In genomic region chr1:153793261-153793972, GRCh38 we compare ENCODE assay signal across 21 cellular contexts. TPM values are rescaled to one million over a fixed set of nuclear protein-coding genes. Genes with fewer than 3 reads are reported as not detected.
A peak's percentile ranks its signal among the peaks of the same experiment; 100 is the strongest.
DNase-seq lines count a peak whose midpoint lies in the region; ATAC-seq and TF ChIP-seq lines count a peak whose summit lies in the region.
"Had no signal": no experiment of that assay in that cellular context is flagged by ENCODE, and none has a peak within 500 bp of the region (broad histone marks: within the 10 kb centered on the region; RNA-seq: fewer than 3 reads in every experiment).

No MANE protein-coding gene starts in this region.

- TF ChIP-seq CTCF in natural killer cell (IDR thresholded peaks at IDR 0.05) = no peak
- no peak for TF ChIP-seq CTCF in neural crest cell (conservative IDR thresholded peaks at IDR 0.05)
- TF ChIP-seq CTCF in upper lobe of right lung (IDR thresholded peaks at IDR 0.05) = no peak

- H3K4me3 ChIP-seq in ectodermal cell (ENCODE audit: insufficient read depth, low read depth, low read length) (peak overlapping the region; percentile 50), upper lobe of right lung (no peak overlapping the region)
- H3K4me3 ChIP-seq: dorsolateral prefrontal cortex had no signal

- no peaks in the 10 kb centered on the region for H3K9me3 Mint-ChIP-seq in natural killer cell treated with Interleukin-12 subunit alpha and Interleukin-12 subunit beta and Interleukin-15 and Interleukin-18, amount 100 ng/mL, for 72 hours
- H3K9me3 Mint-ChIP-seq in natural killer cell (no peaks in the 10 kb centered on the region), neural crest cell (no peaks in the 10 kb centered on the region)
- H3K9me3 Mint-ChIP-seq in activated T-helper 2 cell treated with anti-CD3 and anti-CD28 coated beads, Interferon-gamma antibody, Interleukin-2, Interleukin-4, amounts not matched to agents 10 μg/mL and 5 μg/mL and 100 μg/mL, durations not matched to agents 14 hours and 24 hours and 36 hours = no peaks in the 10 kb centered on the region
- H3K9me3 Mint-ChIP-seq: activated CD4-positive, alpha-beta memory T cell treated with anti-CD3 and anti-CD28 coated beads, Interleukin-2, amount 10 ng/mL, durations not matched to agents 7 days and 5 days; T-cell; type B pancreatic cell had no signal

- WGBS in ectodermal cell, 2 experiments = 31 to 34% methylated on average over 9 of the region's 9 CpGs

- intact Hi-C loops in natural killer cell (cut with micrococcal nuclease) = no loop called here
- intact Hi-C loops in upper lobe of right lung (cut with DNase I) = no loop called here
- intact Hi-C loops in activated T-helper 2 cell treated with anti-CD3 and anti-CD28 coated beads, Interferon-gamma antibody, Interleukin-2, Interleukin-4, amounts not matched to agents 10 μg/mL and 5 μg/mL and 100 μg/mL, durations not matched to agents 14 hours and 24 hours and 36 hours (cut with micrococcal nuclease) = loop anchor here (5.0 kb wide), 2 partner anchors 129 to 364 kb away; partner anchors contain the start of genes GATAD2B and NUP210L

- H3K36me3 ChIP-seq in ectodermal cell (ENCODE audit: control insufficient read depth, insufficient read depth, low read length) = no peaks in the 10 kb centered on the region
- no peaks in the 10 kb centered on the region for H3K36me3 ChIP-seq in upper lobe of right lung

- no peak for DNase-seq in natural killer cell treated with Interleukin-12 subunit alpha and Interleukin-12 subunit beta and Interleukin-15 and Interleukin-18, amount 100 ng/mL, for 72 hours (ENCODE audit: low spot score)
- DNase-seq in natural killer cell (no peak), neural crest cell (ENCODE audit: low read depth, low spot score) (peak; percentile 26), upper lobe of right lung (peak; percentile 53), NCI-H2196 treated with DMSO at 0.1 percent for 48 hours (lab: John Stamatoyannopoulos, UW; ENCODE audit: unreplicated experiment) (no peak)
- DNase-seq in activated T-helper 2 cell treated with anti-CD3 and anti-CD28 coated beads, Interferon-gamma antibody, Interleukin-2, Interleukin-4, amounts not matched to agents 10 μg/mL and 5 μg/mL and 100 μg/mL, durations not matched to agents 14 hours and 24 hours and 36 hours (ENCODE audit: low spot score) = no peak
- DNase-seq: activated CD4-positive, alpha-beta memory T cell treated with anti-CD3 and anti-CD28 coated beads, Interleukin-2, amount 10 ng/mL, durations not matched to agents 7 days and 5 days; Kasumi-1; kidney glomerular epithelial cell; MV-4-11; NCI-H1436 treated with DMSO at 0.1 percent for 48 hours; NCI-H510A; nucleus accumbens; RPMI8226; T-cell had no signal

- H3K27ac ChIP-seq in ectodermal cell (ENCODE audit: insufficient read depth, low read depth, low read length, poor library complexity, severe bottlenecking) (peak overlapping the region; percentile 90), upper lobe of right lung (no peak overlapping the region)

- H3K27ac Mint-ChIP-seq in natural killer cell treated with Interleukin-12 subunit alpha and Interleukin-12 subunit beta and Interleukin-15 and Interleukin-18, amount 100 ng/mL, for 72 hours = peak overlapping the region; percentile 77 to 86
- H3K27ac Mint-ChIP-seq in natural killer cell (peak overlapping the region in 1 of 2 donors; percentile 83), neural crest cell (ENCODE audit: unreplicated experiment) (peak overlapping the region; percentile 95)
- H3K27ac Mint-ChIP-seq in activated T-helper 2 cell treated with anti-CD3 and anti-CD28 coated beads, Interferon-gamma antibody, Interleukin-2, Interleukin-4, amounts not matched to agents 10 μg/mL and 5 μg/mL and 100 μg/mL, durations not matched to agents 14 hours and 24 hours and 36 hours = no peak overlapping the region
- H3K27ac Mint-ChIP-seq: activated CD4-positive, alpha-beta memory T cell treated with anti-CD3 and anti-CD28 coated beads, Interleukin-2, amount 10 ng/mL, durations not matched to agents 7 days and 5 days; T-cell had no signal

- H3K9me3 ChIP-seq in ectodermal cell (ENCODE audit: control insufficient read depth, low read length) (no peaks in the 10 kb centered on the region), upper lobe of right lung (no peaks in the 10 kb centered on the region)

- no peaks in the 10 kb centered on the region for H3K27me3 Mint-ChIP-seq in natural killer cell treated with Interleukin-12 subunit alpha and Interleukin-12 subunit beta and Interleukin-15 and Interleukin-18, amount 100 ng/mL, for 72 hours
- H3K27me3 Mint-ChIP-seq in natural killer cell (ENCODE audit: low read depth in 2 of 2) = no peaks in the 10 kb centered on the region
- H3K27me3 Mint-ChIP-seq in neural crest cell (ENCODE audit: low read depth) = peaks cover 4% of the 10 kb centered on the region
- H3K27me3 Mint-ChIP-seq in activated T-helper 2 cell treated with anti-CD3 and anti-CD28 coated beads, Interferon-gamma antibody, Interleukin-2, Interleukin-4, amounts not matched to agents 10 μg/mL and 5 μg/mL and 100 μg/mL, durations not matched to agents 14 hours and 24 hours and 36 hours (ENCODE audit: low read depth) = no peaks in the 10 kb centered on the region
- H3K27me3 Mint-ChIP-seq: B cell, type B pancreatic cell had no signal

- no peaks in the 10 kb centered on the region for H3K36me3 Mint-ChIP-seq in natural killer cell treated with Interleukin-12 subunit alpha and Interleukin-12 subunit beta and Interleukin-15 and Interleukin-18, amount 100 ng/mL, for 72 hours
- H3K36me3 Mint-ChIP-seq in natural killer cell (no peaks in the 10 kb centered on the region), neural crest cell (ENCODE audit: low read depth) (peaks cover 4% of the 10 kb centered on the region)
- H3K36me3 Mint-ChIP-seq in activated T-helper 2 cell treated with anti-CD3 and anti-CD28 coated beads, Interferon-gamma antibody, Interleukin-2, Interleukin-4, amounts not matched to agents 10 μg/mL and 5 μg/mL and 100 μg/mL, durations not matched to agents 14 hours and 24 hours and 36 hours (ENCODE audit: low read depth) = no peaks in the 10 kb centered on the region
- H3K36me3 Mint-ChIP-seq: T-cell, type B pancreatic cell had no signal

- H3K4me1 ChIP-seq in ectodermal cell (ENCODE audit: control insufficient read depth, insufficient read depth, low read length) = peaks cover 53% of the 10 kb centered on the region
- H3K4me1 ChIP-seq in upper lobe of right lung = peaks cover 23% of the 10 kb centered on the region

- peaks cover 55 to 61% of the 10 kb centered on the region in 2 donors for H3K4me1 Mint-ChIP-seq in natural killer cell treated with Interleukin-12 subunit alpha and Interleukin-12 subunit beta and Interleukin-15 and Interleukin-18, amount 100 ng/mL, for 72 hours (ENCODE audit: low read depth in 2 of 2)
- peaks cover 56 to 73% of the 10 kb centered on the region in 2 donors for H3K4me1 Mint-ChIP-seq in natural killer cell
- peaks cover 50% of the 10 kb centered on the region for H3K4me1 Mint-ChIP-seq in neural crest cell
- peaks cover 35% of the 10 kb centered on the region for H3K4me1 Mint-ChIP-seq in activated T-helper 2 cell treated with anti-CD3 and anti-CD28 coated beads, Interferon-gamma antibody, Interleukin-2, Interleukin-4, amounts not matched to agents 10 μg/mL and 5 μg/mL and 100 μg/mL, durations not matched to agents 14 hours and 24 hours and 36 hours (ENCODE audit: low read depth)

- no peak overlapping the region for H3K4me3 Mint-ChIP-seq in natural killer cell treated with Interleukin-12 subunit alpha and Interleukin-12 subunit beta and Interleukin-15 and Interleukin-18, amount 100 ng/mL, for 72 hours
- H3K4me3 Mint-ChIP-seq in natural killer cell (no peak overlapping the region), neural crest cell (peak overlapping the region; percentile 90)
- no peak overlapping the region for H3K4me3 Mint-ChIP-seq in activated T-helper 2 cell treated with anti-CD3 and anti-CD28 coated beads, Interferon-gamma antibody, Interleukin-2, Interleukin-4, amounts not matched to agents 10 μg/mL and 5 μg/mL and 100 μg/mL, durations not matched to agents 14 hours and 24 hours and 36 hours (ENCODE audit: low read depth)
- H3K4me3 Mint-ChIP-seq: activated CD4-positive, alpha-beta memory T cell treated with anti-CD3 and anti-CD28 coated beads, Interleukin-2, amount 10 ng/mL, durations not matched to agents 7 days and 5 days; B cell; T-cell; type B pancreatic cell had no signal

- no peak for ATAC-seq in natural killer cell treated with Interleukin-12 subunit alpha and Interleukin-12 subunit beta and Interleukin-15 and Interleukin-18, amount 100 ng/mL, for 72 hours
- ATAC-seq in natural killer cell = no peak
- no peak for ATAC-seq in upper lobe of right lung
- ATAC-seq in HG03025 (IDR thresholded peaks at IDR 0.05; ENCODE audit: low FRiP score, unreplicated experiment) = no peak
- ATAC-seq: activated CD4-positive, CD25-positive, alpha-beta regulatory T cell treated with anti-CD3 and anti-CD28 coated beads, Interleukin-2, amount 50 U/mL, for 24 hours; T-cell had no signal

- H3K27me3 ChIP-seq in ectodermal cell (ENCODE audit: control insufficient read depth, insufficient read depth, low read length, poor library complexity, severe bottlenecking) (no peaks in the 10 kb centered on the region), upper lobe of right lung (no peaks in the 10 kb centered on the region)
- H3K27me3 ChIP-seq: dorsolateral prefrontal cortex had no signal

RNA-seq across cellular contexts. Expression of gene SLC27A3, which starts 18.2 kb away (rescaled TPM):
- total RNA-seq in natural killer cell treated with Interleukin-12 subunit alpha and Interleukin-12 subunit beta and Interleukin-15 and Interleukin-18, amount 100 ng/mL, for 72 hours = 10 to 100 TPM; 33.6 to 69.9 TPM
- total RNA-seq in natural killer cell = 100 to 1,000 TPM in 1 of 3 donors, 10 to 100 TPM in 2; 65.3 to 107 (median 89.8) TPM
- 10.2 TPM for polyA plus RNA-seq in ectodermal cell (2013, experiment 1 of 4)
- polyA plus RNA-seq in ectodermal cell (2013, experiment 2 of 4) = 10.3 TPM
- polyA plus RNA-seq in ectodermal cell (2013, experiment 3 of 4) = 12.3 TPM
- 12.2 TPM for polyA plus RNA-seq in ectodermal cell (2013, experiment 4 of 4)
- 16.8 and 18.1 TPM in 2 replicates for total RNA-seq in neural crest cell
- total RNA-seq in upper lobe of right lung = 105 TPM
- total RNA-seq in activated T-helper 2 cell treated with anti-CD3 and anti-CD28 coated beads, Interferon-gamma antibody, Interleukin-2, Interleukin-4, amounts not matched to agents 10 μg/mL and 5 μg/mL and 100 μg/mL, durations not matched to agents 14 hours and 24 hours and 36 hours = 11.5 and 13.7 TPM in 2 replicates

Comparison
In these comparisons a context has a peak if more than half of its experiments do, and no peak if none do; other contexts are left out.
1. DNase-seq: peak in neural crest cell (single experiment) and upper lobe of right lung (single experiment); none in natural killer cell treated with Interleukin-12 subunit alpha and Interleukin-12 subunit beta and Interleukin-15 and Interleukin-18, amount 100 ng/mL, for 72 hours (single experiment), natural killer cell (single experiment), activated T-helper 2 cell treated with anti-CD3 and anti-CD28 coated beads, Interferon-gamma antibody, Interleukin-2, Interleukin-4, amounts not matched to agents 10 μg/mL and 5 μg/mL and 100 μg/mL, durations not matched to agents 14 hours and 24 hours and 36 hours (single experiment) and NCI-H2196 treated with DMSO at 0.1 percent for 48 hours (single experiment).